35 cellular contexts compared by ENCODE assay signal in genomic region chr6:79775222-79775621, GRCh38.
A peak's percentile ranks its signal among the peaks of the same experiment; 100 is the strongest.
DNase-seq lines count a peak whose midpoint lies in the region; ATAC-seq, FAIRE-seq and TF ChIP-seq lines count a peak whose summit lies in the region.
"Had no signal": no experiment of that assay in that cellular context is flagged by ENCODE, and none has a peak within 500 bp of the region (broad histone marks: within the 10 kb centered on the region; RNA-seq: fewer than 3 reads in every experiment).

No MANE protein-coding gene starts in this region.

- H4K20me1 ChIP-seq in HepG2 (ENCODE audit: insufficient read depth, low read length) = no peaks in the 10 kb centered on the region
- H4K20me1 ChIP-seq in K562 (replicated peaks; ENCODE audit: control insufficient read depth, insufficient read depth, low read length) = no peaks in the 10 kb centered on the region
- no peaks in the 10 kb centered on the region for H4K20me1 ChIP-seq in neural progenitor cell (ENCODE audit: low read depth)
- H4K20me1 ChIP-seq: BLaER1; BLaER1 treated with 17β-estradiol and CSF1 and Interleukin-3, amounts not matched to agents 10 nM and 100 nM had no signal

- H3K36me3 ChIP-seq in HepG2 (replicated peaks in 1 of 2; ENCODE audit: control insufficient read depth in 1 of 2, insufficient read depth in 2 of 2, low read length in 2 of 2) = no peaks in the 10 kb centered on the region
- H3K36me3 ChIP-seq in right lobe of liver = no peaks in the 10 kb centered on the region
- H3K36me3 ChIP-seq in K562 (ENCODE audit: control insufficient read depth, insufficient read depth, low read length) = no peaks in the 10 kb centered on the region
- H3K36me3 ChIP-seq in neural progenitor cell = no peaks in the 10 kb centered on the region
- H3K36me3 ChIP-seq: BE2C; BLaER1; BLaER1 treated with 17β-estradiol and CSF1 and Interleukin-3, amounts not matched to agents 10 nM and 100 nM had no signal

- ATAC-seq in HepG2 (no peak), right lobe of liver (no peak), K562 (no peak)
- ATAC-seq: A549; CD8-positive, alpha-beta T cell had no signal

- no peak for FAIRE-seq in HepG2 (lab: Jason Lieb, UNC)
- FAIRE-seq in K562 (lab: Jason Lieb, UNC) = no peak
- FAIRE-seq: A204.1, A549, D721Med had no signal

- POLR2A ChIA-PET in HepG2 (lab: Yijun Ruan, JAX) = no interaction called here
- POLR2A ChIA-PET in K562 (lab: Yijun Ruan, JAX) = no interaction called here

- BruUV-seq in HepG2 (replicated peaks; lab: Mats Ljungman, UMichigan) = no TSS peak
- BruUV-seq in K562 (replicated peaks; lab: Mats Ljungman, UMichigan) = no TSS peak

- intact Hi-C loops in HepG2 (cut with micrococcal nuclease; ENCODE audit: unreplicated experiment) (no loop called here), right lobe of liver (cut with DNase I) (no loop called here), K562 (cut with micrococcal nuclease) (no loop called here)
- intact Hi-C loops in dendritic cell treated with granulocyte-macrophage colony-stimulating factor and Interleukin-4, amounts not matched to agents 40 ng/mL and 50 ng/mL, for 4 days (cut with micrococcal nuclease) = loop anchor here (5.0 to 10.0 kb wide), 4 partner anchors 230 to 698 kb away; partner anchors contain the start of genes HMGN3, LCA5, PHIP and TTK

- peaks cover 2% of the 10 kb centered on the region for H3K27me3 Mint-ChIP-seq in dendritic cell treated with granulocyte-macrophage colony-stimulating factor and Interleukin-4, amounts not matched to agents 40 ng/mL and 50 ng/mL, for 4 days
- H3K27me3 Mint-ChIP-seq in neural progenitor cell (ENCODE audit: insufficient read depth, low read depth) = no peaks in the 10 kb centered on the region
- H3K27me3 Mint-ChIP-seq: CD4-positive, alpha-beta memory T cell; CD4-positive, alpha-beta T cell; CD4-positive, CD25-positive, alpha-beta regulatory T cell had no signal

- no peaks in the 10 kb centered on the region for H3K79me2 ChIP-seq in HepG2 (ENCODE audit: insufficient read depth, low read length)
- no peaks in the 10 kb centered on the region for H3K79me2 ChIP-seq in K562 (ENCODE audit: control insufficient read depth, insufficient read depth, low read length)
- no peaks in the 10 kb centered on the region for H3K79me2 ChIP-seq in neural progenitor cell (ENCODE audit: low read depth)

- no peaks in the 10 kb centered on the region for H3K9me3 Mint-ChIP-seq in dendritic cell treated with granulocyte-macrophage colony-stimulating factor and Interleukin-4, amounts not matched to agents 40 ng/mL and 50 ng/mL, for 4 days
- H3K9me3 Mint-ChIP-seq in neural progenitor cell = peaks cover 4% of the 10 kb centered on the region
- H3K9me3 Mint-ChIP-seq: CD4-positive, alpha-beta memory T cell; CD4-positive, alpha-beta T cell; CD4-positive, CD25-positive, alpha-beta regulatory T cell; CD8-positive, alpha-beta memory T cell; CD8-positive, alpha-beta T cell had no signal

- H3K4me3 Mint-ChIP-seq in dendritic cell treated with granulocyte-macrophage colony-stimulating factor and Interleukin-4, amounts not matched to agents 40 ng/mL and 50 ng/mL, for 4 days = no peak overlapping the region
- H3K4me3 Mint-ChIP-seq in neural progenitor cell = no peak overlapping the region
- H3K4me3 Mint-ChIP-seq: B cell; CD14-positive monocyte; CD4-positive, alpha-beta memory T cell; CD4-positive, alpha-beta T cell; CD4-positive, CD25-positive, alpha-beta regulatory T cell; CD8-positive, alpha-beta memory T cell; CD8-positive, alpha-beta T cell had no signal

- 1% methylated on average over 3 of the region's 3 CpGs for WGBS in HepG2 (ENCODE audit: low lambda C conversion rate)
- WGBS in right lobe of liver (ENCODE audit: insufficient coverage, low coverage, low lambda C conversion rate, missing lambda C conversion rate) = 69% methylated on average over 3 of the region's 3 CpGs
- WGBS in K562 (ENCODE audit: insufficient coverage, low coverage, missing lambda C conversion rate) = 0% methylated on average over 3 of the region's 3 CpGs

- H3K36me3 Mint-ChIP-seq in dendritic cell treated with granulocyte-macrophage colony-stimulating factor and Interleukin-4, amounts not matched to agents 40 ng/mL and 50 ng/mL, for 4 days (ENCODE audit: low read depth) = no peaks in the 10 kb centered on the region
- H3K36me3 Mint-ChIP-seq in neural progenitor cell = no peaks in the 10 kb centered on the region
- H3K36me3 Mint-ChIP-seq: CD14-positive monocyte; CD4-positive, alpha-beta memory T cell; CD4-positive, CD25-positive, alpha-beta regulatory T cell; CD8-positive, alpha-beta memory T cell; CD8-positive, alpha-beta T cell had no signal

- H3K4me1 ChIP-seq in HepG2 (ENCODE audit: insufficient read depth, low read length) (peaks cover 18% of the 10 kb centered on the region), right lobe of liver (peaks cover 0 to 9% (median 0%) of the 10 kb centered on the region in 4 donors), K562 (replicated peaks in 1 of 2; ENCODE audit: control insufficient read depth in 2 of 2, insufficient read depth in 2 of 2, low read length in 2 of 2) (peaks cover 0 to 6% of the 10 kb centered on the region in 2 experiments; a peak in 3 of 5 replicates), neural progenitor cell (peaks cover 13% of the 10 kb centered on the region)
- H3K4me1 ChIP-seq: A549, BLaER1, Caco-2 had no signal

- H3K9me3 ChIP-seq in HepG2 (ENCODE audit: low read length) (no peaks in the 10 kb centered on the region), right lobe of liver (no peaks in the 10 kb centered on the region), K562 (replicated peaks; ENCODE audit: control insufficient read depth, insufficient read depth, low read depth, low read length) (no peaks in the 10 kb centered on the region), neural progenitor cell (ENCODE audit: low read depth) (no peaks in the 10 kb centered on the region)
- H3K9me3 ChIP-seq: A549, BE2C, Caco-2 had no signal

- no peak overlapping the region for H3K4me3 ChIP-seq in HepG2 (replicated peaks in 1 of 3; ENCODE audit: insufficient read depth in 1 of 3, low read depth in 2 of 3, low read length in 3 of 3)
- H3K4me3 ChIP-seq in right lobe of liver = no peak overlapping the region
- H3K4me3 ChIP-seq in K562 = no peak overlapping the region
- no peak overlapping the region for H3K4me3 ChIP-seq in neural progenitor cell
- H3K4me3 ChIP-seq: A549; BLaER1; BLaER1 treated with 17β-estradiol and CSF1 and Interleukin-3, amounts not matched to agents 10 nM and 100 nM had no signal

- no peaks in the 10 kb centered on the region for H3K9me1 ChIP-seq in K562 (ENCODE audit: control insufficient read depth, insufficient read depth, low read length)

- TF ChIP-seq RAD21 in HepG2 (CRISPR knock-in tag; IDR thresholded peaks at IDR 0.05) (no peak), K562 (CRISPR knock-in tag; conservative IDR thresholded peaks at IDR 0.05 in 1 of 2, IDR thresholded peaks at IDR 0.05 in 1 of 2) (no peak)

- H3K27ac Mint-ChIP-seq in dendritic cell treated with granulocyte-macrophage colony-stimulating factor and Interleukin-4, amounts not matched to agents 40 ng/mL and 50 ng/mL, for 4 days = peak overlapping the region; percentile 49
- no peak overlapping the region for H3K27ac Mint-ChIP-seq in neural progenitor cell
- H3K27ac Mint-ChIP-seq: B cell; CD4-positive, alpha-beta T cell; CD8-positive, alpha-beta memory T cell; CD8-positive, alpha-beta T cell had no signal

- DNase-seq in HepG2 (ENCODE audit: low spot score) (no peak), right lobe of liver (no peak), K562 (ENCODE audit: extremely low read depth in 1 of 4, low spot score in 3 of 4) (no peak), NCI-H526 (lab: John Stamatoyannopoulos, UW) (no peak), neural progenitor cell (ENCODE audit: low spot score) (no peak)
- DNase-seq: 8988T; ACHN; AML-193; BE2C; C1 segment of cervical spinal cord; Caco-2; Calu3; CD4-positive, alpha-beta memory T cell; CD4-positive, alpha-beta T cell; CD4-positive, CD25-positive, alpha-beta regulatory T cell; CD8-positive, alpha-beta memory T cell; CD8-positive, alpha-beta T cell; COR-L47; DMS 273 treated with DMSO at 0.1 percent for 48 hours; DMS153; DMS53; DMS79; DMS79 treated with DMSO at 0.1 percent for 48 hours; DND-41; EL had no signal

- H3K9ac ChIP-seq in HepG2 (ENCODE audit: insufficient read depth, low read depth, low read length) = no peak overlapping the region
- no peak overlapping the region for H3K9ac ChIP-seq in K562 (ENCODE audit: insufficient read depth in 1 of 2, low read depth in 2 of 2, low read length in 2 of 2)
- no peak overlapping the region for H3K9ac ChIP-seq in neural progenitor cell
- H3K9ac ChIP-seq: BLaER1; BLaER1 treated with 17β-estradiol and CSF1 and Interleukin-3, amounts not matched to agents 10 nM and 100 nM had no signal

- TF ChIP-seq EP300 in HepG2 (IDR thresholded peaks at IDR 0.05; ENCODE audit: low read depth in 2 of 2, low read length in 2 of 2) (no peak), HepG2 (CRISPR knock-in tag; IDR thresholded peaks at IDR 0.05; ENCODE audit: borderline replicate concordance) (no peak), K562 (IDR thresholded peaks at IDR 0.05; ENCODE audit: low read length) (no peak)

- no peaks in the 10 kb centered on the region for H3F3A ChIP-seq in neural progenitor cell (ENCODE audit: low read depth)

- TF ChIP-seq CTCF in HepG2 (CRISPR knock-in tag; IDR thresholded peaks at IDR 0.05) (no peak), right lobe of liver (IDR thresholded peaks at IDR 0.05) (no peak), K562 (IDR thresholded peaks at IDR 0.05 in 2 of 3, conservative IDR thresholded peaks at IDR 0.05 in 1 of 3; ENCODE audit: insufficient read depth in 2 of 3, low read depth in 1 of 3, low read length in 3 of 3) (no peak), neural progenitor cell (IDR thresholded peaks at IDR 0.05) (no peak)

- H3K27me3 ChIP-seq in HepG2 (ENCODE audit: control insufficient read depth in 1 of 2, insufficient read depth in 2 of 2, low read length in 2 of 2) (peaks cover 0 to 18% of the 10 kb centered on the region in 2 experiments; a peak in 1 of 5 replicates), right lobe of liver (no peaks in the 10 kb centered on the region), K562 (ENCODE audit: control insufficient read depth in 2 of 2, insufficient read depth in 2 of 2, low read length in 2 of 2) (no peaks in the 10 kb centered on the region; a peak in 1 of 5 replicates), neural progenitor cell (no peaks in the 10 kb centered on the region)
- H3K27me3 ChIP-seq: BE2C; BLaER1; BLaER1 treated with 17β-estradiol and CSF1 and Interleukin-3, amounts not matched to agents 10 nM and 100 nM had no signal

- no peak overlapping the region for H2AFZ ChIP-seq in HepG2 (ENCODE audit: low read length)
- no peak overlapping the region for H2AFZ ChIP-seq in K562 (ENCODE audit: low read depth, low read length)
- no peak overlapping the region for H2AFZ ChIP-seq in neural progenitor cell (replicated peaks)

- TF ChIP-seq POLR2A in HepG2 (IDR thresholded peaks at IDR 0.05; ENCODE audit: insufficient read depth in 1 of 2, low read depth in 2 of 2, low read length in 2 of 2) (no peak), right lobe of liver (IDR thresholded peaks at IDR 0.05) (no peak), K562 (conservative IDR thresholded peaks at IDR 0.05) (no peak)

- peaks cover 30% of the 10 kb centered on the region for H3K4me1 Mint-ChIP-seq in dendritic cell treated with granulocyte-macrophage colony-stimulating factor and Interleukin-4, amounts not matched to agents 40 ng/mL and 50 ng/mL, for 4 days (ENCODE audit: low read depth)
- H3K4me1 Mint-ChIP-seq in neural progenitor cell = peaks cover 6% of the 10 kb centered on the region

- H3K4me2 ChIP-seq in HepG2 (ENCODE audit: low read depth, low read length) (no peak overlapping the region), K562 (ENCODE audit: insufficient read depth, low read length) (no peak overlapping the region), neural progenitor cell (no peak overlapping the region)
- H3K4me2 ChIP-seq: A549; BLaER1; BLaER1 treated with 17β-estradiol and CSF1 and Interleukin-3, amounts not matched to agents 10 nM and 100 nM had no signal

- H3K27ac ChIP-seq in HepG2 (ENCODE audit: extremely low read length, insufficient read depth, low read length) = no peak overlapping the region
- no peak overlapping the region for H3K27ac ChIP-seq in right lobe of liver
- H3K27ac ChIP-seq in K562 (ENCODE audit: extremely low read depth, low read depth, low read length) = no peak overlapping the region
- H3K27ac ChIP-seq in neural progenitor cell = no peak overlapping the region
- H3K27ac ChIP-seq: 22Rv1; A549; BLaER1; BLaER1 treated with 17β-estradiol and CSF1 and Interleukin-3, amounts not matched to agents 10 nM and 100 nM; C4-2B had no signal

- CTCF ChIA-PET in HepG2 (lab: Yijun Ruan, JAX; ENCODE audit: low intra/inter-chr PET ratio, low total read pairs) = interaction anchor here (1.4 kb wide), 1 partner anchor 38 kb away, joined by 3 read pairs; no protein-coding TSS in a partner anchor
- CTCF ChIA-PET in K562 (lab: Yijun Ruan, JAX; ENCODE audit: low intra/inter-chr PET ratio) = no interaction called here

- in situ Hi-C loops in HepG2 (cut with HindIII; ENCODE audit: extremely low pct_ligation_motif_present, low pct_unique_long_range_greater_than_20kb) (no loop called here), K562 (cut with MboI) (no loop called here)

Comparison
In these comparisons a context has a peak if more than half of its experiments do, and no peak if none do; other contexts are left out.
1. Of the 241 proteins assayed by ChIP-seq in both HepG2 and K562: peak only in HepG2: none; only in K562: TFE3; in both: RAD51; in neither: 238; mixed calls (peak in some experiments, not most) for 1.